33 cellular contexts compared by ENCODE assay signal in the genomic region with DNA sequence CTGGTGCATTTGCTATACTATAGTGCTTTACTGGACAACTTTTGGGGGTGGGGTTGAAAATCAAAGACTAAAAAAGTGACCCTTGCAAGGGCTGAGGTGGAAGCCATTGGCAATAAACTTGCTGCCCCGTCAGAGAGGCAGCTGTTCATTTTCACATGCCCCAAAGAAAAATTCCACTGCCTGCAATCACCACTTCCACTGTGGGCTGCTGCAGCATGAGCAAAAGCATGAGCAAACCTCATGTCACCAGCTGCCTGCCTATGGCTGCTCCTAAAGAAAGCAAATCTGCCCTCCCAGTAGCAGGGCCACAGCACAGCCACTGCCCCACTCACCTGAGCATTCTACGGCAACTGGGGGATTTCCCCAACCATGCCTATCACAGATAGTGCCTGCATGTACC.
"Had no signal": no experiment of that assay in that cellular context is flagged by ENCODE, and none has a peak within 500 bp of the region (broad histone marks: within the 10 kb centered on the region; RNA-seq: fewer than 3 reads in every experiment).

No MANE protein-coding gene starts in this region.

- H3K27ac Mint-ChIP-seq: activated B cell treated with CpG ODN at 0.5 μM for 24 hours; activated CD4-positive, alpha-beta memory T cell treated with anti-CD3 and anti-CD28 coated beads for 36 hours; activated CD8-positive, alpha-beta memory T cell treated with anti-CD3 and anti-CD28 coated beads, Interleukin-2, amount 10 ng/mL, durations not matched to agents 7 days and 5 days; activated CD8-positive, alpha-beta T cell treated with anti-CD3 and anti-CD28 coated beads, Interleukin-2, amount 10 ng/mL, durations not matched to agents 7 days and 5 days; activated naive CD4-positive, alpha-beta T cell treated with anti-CD3 and anti-CD28 coated beads for 36 hours; activated naive CD4-positive, alpha-beta T cell treated with anti-CD3 and anti-CD28 coated beads, Interleukin-2, amount 50 U/mL, for 24 hours; activated naive CD8-positive, alpha-beta T cell treated with anti-CD3 and anti-CD28 coated beads for 36 hours; activated naive CD8-positive, alpha-beta T cell treated with anti-CD3 and anti-CD28 coated beads, Interleukin-2, amount 50 U/mL, for 24 hours; activated T-helper 1 cell treated with anti-CD3 and anti-CD28 coated beads, Interleukin-12 subunit alpha, Interleukin-12 subunit beta, Interleukin-2, Interleukin-4 antibody, amounts not matched to agents 30 ng/mL and 10 ng/mL and 1 ng/mL, durations not matched to agents 14 hours and 24 hours and 36 hours; activated T-helper 2 cell treated with anti-CD3 and anti-CD28 coated beads, Interferon-gamma antibody, Interleukin-2, Interleukin-4, amounts not matched to agents 10 μg/mL and 5 μg/mL and 100 μg/mL, durations not matched to agents 14 hours and 24 hours and 36 hours; brain; endodermal cell had no signal

- H3K4me1 Mint-ChIP-seq: activated B cell treated with CpG ODN at 0.5 μM for 24 hours; activated CD8-positive, alpha-beta memory T cell treated with anti-CD3 and anti-CD28 coated beads, Interleukin-2, amount 10 ng/mL, durations not matched to agents 7 days and 5 days; activated naive CD4-positive, alpha-beta T cell treated with anti-CD3 and anti-CD28 coated beads, Interleukin-2, amount 50 U/mL, for 24 hours; activated naive CD8-positive, alpha-beta T cell treated with anti-CD3 and anti-CD28 coated beads for 36 hours; activated naive CD8-positive, alpha-beta T cell treated with anti-CD3 and anti-CD28 coated beads, Interleukin-2, amount 50 U/mL, for 24 hours; brain had no signal

- DNase-seq: activated B cell treated with CpG ODN at 0.5 μM for 24 hours; activated CD4-positive, alpha-beta memory T cell treated with anti-CD3 and anti-CD28 coated beads for 36 hours; activated CD4-positive, alpha-beta T cell treated with anti-CD3 and anti-CD28 coated beads for 48 hours; activated CD8-positive, alpha-beta memory T cell treated with anti-CD3 and anti-CD28 coated beads, Interleukin-2, amount 10 ng/mL, durations not matched to agents 7 days and 5 days; activated CD8-positive, alpha-beta memory T cell treated with anti-CD3 and anti-CD28 coated beads, Interleukin-2, amount 50 U/mL, for 4 hours; activated CD8-positive, alpha-beta T cell treated with anti-CD3 and anti-CD28 coated beads, Interleukin-2, amount 10 ng/mL, durations not matched to agents 7 days and 5 days; activated effector memory CD4-positive, alpha-beta T cell treated with anti-CD3 and anti-CD28 coated beads, Interleukin-2, amount 50 U/mL, for 16 hours; activated naive CD4-positive, alpha-beta T cell treated with anti-CD3 and anti-CD28 coated beads for 36 hours; activated naive CD8-positive, alpha-beta T cell treated with anti-CD3 and anti-CD28 coated beads for 36 hours; activated naive CD8-positive, alpha-beta T cell treated with anti-CD3 and anti-CD28 coated beads, Interleukin-2, amount 50 U/mL, for 24 hours; activated T-cell treated with anti-CD3 and anti-CD28 coated beads, Interleukin-2, amount 50 U/mL, for 1 hour; activated T-cell treated with anti-CD3 and anti-CD28 coated beads, Interleukin-2, amount 50 U/mL, for 48 hours; adrenal gland; amygdala; central memory CD4-positive, alpha-beta T cell; cerebellar nuclear complex; colonic mucosa; dorsolateral prefrontal cortex; effector memory CD4-positive, alpha-beta T cell; endodermal cell; foreskin fibroblast; head of caudate nucleus; T-helper 2 cell; WERI-Rb-1 had no signal

- H3K4me3 ChIP-seq: adrenal gland, ascending aorta, breast epithelium, cardiac muscle cell, colonic mucosa, dorsolateral prefrontal cortex had no signal

- H3K27ac ChIP-seq: adrenal gland, ascending aorta, breast epithelium, cardiac muscle cell, colonic mucosa, dorsolateral prefrontal cortex, WERI-Rb-1 had no signal

- H3K36me3 ChIP-seq: adrenal gland, ascending aorta, breast epithelium, cardiac muscle cell, colonic mucosa, WERI-Rb-1 had no signal

- H3K9me3 Mint-ChIP-seq: brain, endodermal cell had no signal

- H3K4me1 ChIP-seq: adrenal gland, ascending aorta, breast epithelium, colonic mucosa had no signal

- H3K36me3 Mint-ChIP-seq: activated CD4-positive, alpha-beta memory T cell treated with anti-CD3 and anti-CD28 coated beads for 36 hours; activated CD8-positive, alpha-beta memory T cell treated with anti-CD3 and anti-CD28 coated beads, Interleukin-2, amount 10 ng/mL, durations not matched to agents 7 days and 5 days; activated naive CD4-positive, alpha-beta T cell treated with anti-CD3 and anti-CD28 coated beads, Interleukin-2, amount 50 U/mL, for 24 hours; activated naive CD8-positive, alpha-beta T cell treated with anti-CD3 and anti-CD28 coated beads for 36 hours; brain had no signal

- H3K27me3 ChIP-seq: adrenal gland, ascending aorta, breast epithelium, cardiac muscle cell, colonic mucosa had no signal

- ATAC-seq: activated CD4-positive, CD25-positive, alpha-beta regulatory T cell treated with anti-CD3 and anti-CD28 coated beads, Interleukin-2, amount 50 U/mL, for 24 hours; activated CD8-positive, alpha-beta memory T cell treated with anti-CD3 and anti-CD28 coated beads, Interleukin-2, amount 10 ng/mL, durations not matched to agents 7 days and 5 days; activated CD8-positive, alpha-beta T cell treated with anti-CD3 and anti-CD28 coated beads, Interleukin-2, amount 10 ng/mL, durations not matched to agents 7 days and 5 days; activated naive CD8-positive, alpha-beta T cell treated with anti-CD3 and anti-CD28 coated beads, Interleukin-2, amount 50 U/mL, for 24 hours; esophagus mucosa had no signal

- H3K27me3 Mint-ChIP-seq: activated B cell treated with CpG ODN at 0.5 μM for 24 hours; activated CD4-positive, alpha-beta memory T cell treated with anti-CD3 and anti-CD28 coated beads for 36 hours; activated CD8-positive, alpha-beta memory T cell treated with anti-CD3 and anti-CD28 coated beads, Interleukin-2, amount 10 ng/mL, durations not matched to agents 7 days and 5 days; activated naive CD4-positive, alpha-beta T cell treated with anti-CD3 and anti-CD28 coated beads, Interleukin-2, amount 50 U/mL, for 24 hours; activated naive CD8-positive, alpha-beta T cell treated with anti-CD3 and anti-CD28 coated beads for 36 hours; activated naive CD8-positive, alpha-beta T cell treated with anti-CD3 and anti-CD28 coated beads, Interleukin-2, amount 50 U/mL, for 24 hours; brain had no signal

- H3K4me3 Mint-ChIP-seq: activated B cell treated with CpG ODN at 0.5 μM for 24 hours; activated CD4-positive, alpha-beta memory T cell treated with anti-CD3 and anti-CD28 coated beads for 36 hours; activated CD8-positive, alpha-beta memory T cell treated with anti-CD3 and anti-CD28 coated beads, Interleukin-2, amount 10 ng/mL, durations not matched to agents 7 days and 5 days; activated CD8-positive, alpha-beta T cell treated with anti-CD3 and anti-CD28 coated beads, Interleukin-2, amount 10 ng/mL, durations not matched to agents 7 days and 5 days; activated naive CD4-positive, alpha-beta T cell treated with anti-CD3 and anti-CD28 coated beads for 36 hours; activated naive CD4-positive, alpha-beta T cell treated with anti-CD3 and anti-CD28 coated beads, Interleukin-2, amount 50 U/mL, for 24 hours; activated naive CD8-positive, alpha-beta T cell treated with anti-CD3 and anti-CD28 coated beads for 36 hours; activated naive CD8-positive, alpha-beta T cell treated with anti-CD3 and anti-CD28 coated beads, Interleukin-2, amount 50 U/mL, for 24 hours; activated T-helper 1 cell treated with anti-CD3 and anti-CD28 coated beads, Interleukin-12 subunit alpha, Interleukin-12 subunit beta, Interleukin-2, Interleukin-4 antibody, amounts not matched to agents 30 ng/mL and 10 ng/mL and 1 ng/mL, durations not matched to agents 14 hours and 24 hours and 36 hours; brain; endodermal cell had no signal

- H3K9me3 ChIP-seq: adrenal gland, ascending aorta, breast epithelium, colonic mucosa had no signal
